Comparison of ENCODE assay signal across 8 cellular contexts in the genomic region with DNA sequence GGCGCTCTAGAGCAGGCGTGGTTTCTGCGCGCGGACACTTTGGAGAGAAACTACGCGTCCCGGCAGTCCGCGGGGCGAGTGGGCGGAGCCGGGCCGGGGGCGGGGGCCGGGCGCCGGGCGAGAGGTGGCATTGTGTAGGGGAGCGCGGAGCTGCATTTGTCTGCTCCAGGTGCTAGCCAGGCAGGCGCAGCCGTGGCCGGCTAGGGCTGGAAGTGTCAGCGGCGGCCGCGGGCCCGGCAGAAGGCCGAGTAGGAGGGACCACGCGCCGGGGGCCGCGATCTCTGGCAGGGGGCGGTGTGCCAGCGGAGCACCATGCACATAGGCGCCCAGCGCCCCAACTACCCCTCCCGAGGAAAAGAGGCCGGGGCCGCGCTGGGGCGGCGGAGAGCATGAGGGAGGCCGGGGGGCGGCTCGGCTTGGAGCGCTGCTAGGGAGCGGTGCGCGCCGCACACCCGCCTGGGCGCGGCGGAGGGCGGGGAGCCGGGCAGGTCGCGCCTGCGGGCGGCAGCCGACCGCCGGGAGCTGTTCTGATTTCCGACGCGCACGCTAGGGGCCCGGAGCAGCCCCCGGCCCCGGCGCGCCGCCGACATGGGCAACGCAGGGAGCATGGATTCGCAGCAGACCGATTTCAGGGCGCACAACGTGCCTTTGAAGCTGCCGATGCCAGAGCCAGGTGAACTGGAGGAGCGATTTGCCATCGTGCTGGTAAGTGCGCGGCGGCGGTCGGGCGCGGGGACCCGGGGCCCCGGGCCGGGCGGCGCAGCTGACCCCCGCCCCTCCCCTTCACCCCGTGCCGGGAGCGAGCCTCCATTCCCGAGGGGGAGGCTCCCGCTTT. TPM values are rescaled to one million over a fixed set of nuclear protein-coding genes. Genes with fewer than 3 reads are reported as not detected.
DNase-seq lines count a peak whose midpoint lies in the region; ATAC-seq and TF ChIP-seq lines count a peak whose summit lies in the region.

A gene (plus strand): TSS at position 159 of the 835 bp plus-strand sequence.

- peaks cover 10% of the 10 kb centered on the region for H3K4me1 Mint-ChIP-seq in activated naive CD4-positive, alpha-beta T cell treated with anti-CD3 and anti-CD28 coated beads, Interleukin-2, amount 10 ng/mL, durations not matched to agents 7 days and 5 days

- ATAC-seq in GM21390 (IDR thresholded peaks at IDR 0.05; ENCODE audit: unreplicated experiment) (peak; percentile 88), gastroesophageal sphincter (peak; percentile 90), thoracic aorta (ENCODE audit: insufficient number of reproducible peaks, low FRiP score, low read depth) (peak; percentile 69)

- H2AFZ ChIP-seq in OCI-LY1 (ENCODE audit: low read length) (peak within 1 kb of the TSS; percentile 99), neural cell (ENCODE audit: low read depth, low read length) (peak within 1 kb of the TSS; percentile 52)

- no peaks in the 10 kb centered on the region for H3K79me2 ChIP-seq in OCI-LY1 (ENCODE audit: insufficient read depth, low read length)
- H3K79me2 ChIP-seq in neural cell (replicated peaks; ENCODE audit: insufficient read depth, low read length), result peaks cover 47% of the 10 kb centered on the region

- H3K4me3 ChIP-seq in OCI-LY1 (ENCODE audit: low read depth, low read length, poor library complexity, severe bottlenecking) (peak within 1 kb of the TSS; percentile 67), gastroesophageal sphincter (peak within 1 kb of the TSS; percentile 77 to 79), neural cell (ENCODE audit: low read length) (peak within 1 kb of the TSS; percentile 89), thoracic aorta (peak within 1 kb of the TSS; percentile 98)

- TF ChIP-seq EP300 in gastroesophageal sphincter (IDR thresholded peaks at IDR 0.05), result no peak
- TF ChIP-seq EP300 in neural cell (conservative IDR thresholded peaks at IDR 0.05; ENCODE audit: poor library complexity, severe bottlenecking), result no peak

- H3K36me3 ChIP-seq in OCI-LY1 (ENCODE audit: insufficient read depth, low read length) (no peaks in the 10 kb centered on the region), gastroesophageal sphincter (no peaks in the 10 kb centered on the region), neural cell (ENCODE audit: insufficient read depth, low read length) (no peaks in the 10 kb centered on the region), thoracic aorta (no peaks in the 10 kb centered on the region)

- H3K9me3 Mint-ChIP-seq in activated naive CD4-positive, alpha-beta T cell treated with anti-CD3 and anti-CD28 coated beads, Interleukin-2, amount 10 ng/mL, durations not matched to agents 7 days and 5 days, result no peaks in the 10 kb centered on the region

- peak; percentile 29 to 51 for TF ChIP-seq POLR2A in gastroesophageal sphincter (IDR thresholded peaks at IDR 0.05)

- H3F3A ChIP-seq in OCI-LY1 (ENCODE audit: insufficient read depth, low read length), result no peaks in the 10 kb centered on the region
- no peaks in the 10 kb centered on the region for H3F3A ChIP-seq in neural cell (ENCODE audit: insufficient read depth, low read length, poor library complexity, severe bottlenecking)

- peak; percentile 55 for TF ChIP-seq RAD21 in neural cell (conservative IDR thresholded peaks at IDR 0.05)

- 0% methylated on average over 3 to 6 of the region's 103 CpGs for WGBS in gastroesophageal sphincter (ENCODE audit: low coverage in 1 of 2), 2 donors

- H3K27ac ChIP-seq in OCI-LY1 (ENCODE audit: low read depth, low read length, poor library complexity, severe bottlenecking) (no peak within 1 kb of the TSS), gastroesophageal sphincter (peak within 1 kb of the TSS; percentile 4 to 88 (median 82)), neural cell (ENCODE audit: low read length) (peak within 1 kb of the TSS; percentile 72), thoracic aorta (peak within 1 kb of the TSS; percentile 76 to 89)

- CTCF ChIA-PET in activated naive CD4-positive, alpha-beta T cell treated with anti-CD3 and anti-CD28 coated beads, Interleukin-2, amount 10 ng/mL, durations not matched to agents 7 days and 5 days (lab: Charles Lee), result no interaction called here

- H3K9me2 ChIP-seq in OCI-LY1 (ENCODE audit: low read depth, low read length) (no peaks in the 10 kb centered on the region), neural cell (ENCODE audit: insufficient read depth, low read length) (no peaks in the 10 kb centered on the region)

- H3K27me3 ChIP-seq in OCI-LY1 (ENCODE audit: insufficient read depth, low read length) (no peaks in the 10 kb centered on the region), gastroesophageal sphincter (no peaks in the 10 kb centered on the region), neural cell (ENCODE audit: insufficient read depth, low read depth, low read length) (no peaks in the 10 kb centered on the region), thoracic aorta (replicated peaks; ENCODE audit: insufficient read depth) (no peaks in the 10 kb centered on the region)

- H3K4me1 ChIP-seq in OCI-LY1 (ENCODE audit: insufficient read depth, low read length, severe bottlenecking) (peaks cover 8% of the 10 kb centered on the region), gastroesophageal sphincter (peaks cover 0 to 44% (median 4%) of the 10 kb centered on the region in 3 donors), thoracic aorta (ENCODE audit: control insufficient read depth in 1 of 2, low read depth in 2 of 2) (peaks cover 4 to 37% of the 10 kb centered on the region in 2 donors)

- no peaks in the 10 kb centered on the region for H3K36me3 Mint-ChIP-seq in activated naive CD4-positive, alpha-beta T cell treated with anti-CD3 and anti-CD28 coated beads, Interleukin-2, amount 10 ng/mL, durations not matched to agents 7 days and 5 days

- H3K9ac ChIP-seq in OCI-LY1 (ENCODE audit: low read length) (peak within 1 kb of the TSS; percentile 50; the same call in 1 of the 2 replicates), neural cell (ENCODE audit: low read length) (peak within 1 kb of the TSS; percentile 79)

- DNase-seq in DMS53 treated with DMSO at 0.1 percent for 48 hours (lab: John Stamatoyannopoulos, UW; ENCODE audit: unreplicated experiment) (peak; percentile 4), HT-29 (ENCODE audit: low spot score) (peak; percentile 45), thoracic aorta (ENCODE audit: low spot score) (peak; percentile 45)
- peak; percentile 62 for DNase-seq in activated naive CD4-positive, alpha-beta T cell treated with anti-CD3 and anti-CD28 coated beads, Interleukin-2, amount 10 ng/mL, durations not matched to agents 7 days and 5 days

- no peak within 1 kb of the TSS for H3K27ac Mint-ChIP-seq in activated naive CD4-positive, alpha-beta T cell treated with anti-CD3 and anti-CD28 coated beads, Interleukin-2, amount 10 ng/mL, durations not matched to agents 7 days and 5 days

- peak within 1 kb of the TSS; percentile 73 for H3K4me2 ChIP-seq in OCI-LY1 (ENCODE audit: low read length)
- peak within 1 kb of the TSS; percentile 92 for H3K4me2 ChIP-seq in neural cell (ENCODE audit: low read length)

- H3K9me3 ChIP-seq in OCI-LY1 (ENCODE audit: low read length), result no peaks in the 10 kb centered on the region
- H3K9me3 ChIP-seq in gastroesophageal sphincter, result no peaks in the 10 kb centered on the region
- H3K9me3 ChIP-seq in neural cell (ENCODE audit: low read length), result no peaks in the 10 kb centered on the region
- no peaks in the 10 kb centered on the region for H3K9me3 ChIP-seq in thoracic aorta

- H3K4me3 Mint-ChIP-seq in activated naive CD4-positive, alpha-beta T cell treated with anti-CD3 and anti-CD28 coated beads, Interleukin-2, amount 10 ng/mL, durations not matched to agents 7 days and 5 days, result peak within 1 kb of the TSS; percentile 73

- no peaks in the 10 kb centered on the region for H4K20me1 ChIP-seq in OCI-LY1 (ENCODE audit: insufficient read depth, low read length)
- no peaks in the 10 kb centered on the region for H4K20me1 ChIP-seq in neural cell (ENCODE audit: insufficient read depth)

- TF ChIP-seq CTCF in OCI-LY1 (IDR thresholded peaks at IDR 0.05; ENCODE audit: low read length) (no peak), gastroesophageal sphincter (IDR thresholded peaks at IDR 0.05) (no peak), neural cell (IDR thresholded peaks at IDR 0.05; ENCODE audit: poor library complexity, severe bottlenecking) (peak; percentile 31), thoracic aorta (IDR thresholded peaks at IDR 0.05) (no peak)

- peaks cover 50% of the 10 kb centered on the region for H3K27me3 Mint-ChIP-seq in activated naive CD4-positive, alpha-beta T cell treated with anti-CD3 and anti-CD28 coated beads, Interleukin-2, amount 10 ng/mL, durations not matched to agents 7 days and 5 days

TF ChIP-seq in neural cell, 6 proteins besides CTCF, POLR2A, EP300 and RAD21 (continues in another document):
- TF ChIP-seq SMC3 (conservative IDR thresholded peaks at IDR 0.05; ENCODE audit: poor library complexity) (peak; percentile 56), POLR2AphosphoS5 (IDR thresholded peaks at IDR 0.05) (peak; percentile 79), TAF1 (IDR thresholded peaks at IDR 0.05; ENCODE audit: low read depth) (no peak)
- TF ChIP-seq, protein P1, sequence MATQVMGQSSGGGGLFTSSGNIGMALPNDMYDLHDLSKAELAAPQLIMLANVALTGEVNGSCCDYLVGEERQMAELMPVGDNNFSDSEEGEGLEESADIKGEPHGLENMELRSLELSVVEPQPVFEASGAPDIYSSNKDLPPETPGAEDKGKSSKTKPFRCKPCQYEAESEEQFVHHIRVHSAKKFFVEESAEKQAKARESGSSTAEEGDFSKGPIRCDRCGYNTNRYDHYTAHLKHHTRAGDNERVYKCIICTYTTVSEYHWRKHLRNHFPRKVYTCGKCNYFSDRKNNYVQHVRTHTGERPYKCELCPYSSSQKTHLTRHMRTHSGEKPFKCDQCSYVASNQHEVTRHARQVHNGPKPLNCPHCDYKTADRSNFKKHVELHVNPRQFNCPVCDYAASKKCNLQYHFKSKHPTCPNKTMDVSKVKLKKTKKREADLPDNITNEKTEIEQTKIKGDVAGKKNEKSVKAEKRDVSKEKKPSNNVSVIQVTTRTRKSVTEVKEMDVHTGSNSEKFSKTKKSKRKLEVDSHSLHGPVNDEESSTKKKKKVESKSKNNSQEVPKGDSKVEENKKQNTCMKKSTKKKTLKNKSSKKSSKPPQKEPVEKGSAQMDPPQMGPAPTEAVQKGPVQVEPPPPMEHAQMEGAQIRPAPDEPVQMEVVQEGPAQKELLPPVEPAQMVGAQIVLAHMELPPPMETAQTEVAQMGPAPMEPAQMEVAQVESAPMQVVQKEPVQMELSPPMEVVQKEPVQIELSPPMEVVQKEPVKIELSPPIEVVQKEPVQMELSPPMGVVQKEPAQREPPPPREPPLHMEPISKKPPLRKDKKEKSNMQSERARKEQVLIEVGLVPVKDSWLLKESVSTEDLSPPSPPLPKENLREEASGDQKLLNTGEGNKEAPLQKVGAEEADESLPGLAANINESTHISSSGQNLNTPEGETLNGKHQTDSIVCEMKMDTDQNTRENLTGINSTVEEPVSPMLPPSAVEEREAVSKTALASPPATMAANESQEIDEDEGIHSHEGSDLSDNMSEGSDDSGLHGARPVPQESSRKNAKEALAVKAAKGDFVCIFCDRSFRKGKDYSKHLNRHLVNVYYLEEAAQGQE (IDR thresholded peaks at IDR 0.05; ENCODE audit: borderline replicate concordance), result peak; percentile 75

RNA-seq across cellular contexts. Expression of the gene that starts here (rescaled TPM):
- 1.7 and 1.9 TPM in 2 replicates for total RNA-seq in HT-29 (2014; rRNA removed; shearing (Covaris generic))
- total RNA-seq in gastroesophageal sphincter (10 to 100 TPM; 25.2 to 35.0 (median 27.4) TPM), thoracic aorta (10 to 100 TPM; 30.6 to 87.0 TPM)
- 81.1 and 86.5 TPM in 2 replicates for polyA plus RNA-seq in neural cell
- 74.7 and 93.2 TPM in 2 replicates for polyA minus RNA-seq in neural cell

Comparison
In these comparisons a context has a peak if more than half of its experiments do, and no peak if none do; other contexts are left out.
1. DNase-seq: peak in every context shown above with its lines; median percentile 62 in activated naive CD4-positive, alpha-beta T cell treated with anti-CD3 and anti-CD28 coated beads, Interleukin-2, amount 10 ng/mL, durations not matched to agents 7 days and 5 days; 45 in HT-29; 45 in thoracic aorta; 4 in DMS53 treated with DMSO at 0.1 percent for 48 hours.